17 cellular contexts compared by ENCODE assay signal in the genomic region with DNA sequence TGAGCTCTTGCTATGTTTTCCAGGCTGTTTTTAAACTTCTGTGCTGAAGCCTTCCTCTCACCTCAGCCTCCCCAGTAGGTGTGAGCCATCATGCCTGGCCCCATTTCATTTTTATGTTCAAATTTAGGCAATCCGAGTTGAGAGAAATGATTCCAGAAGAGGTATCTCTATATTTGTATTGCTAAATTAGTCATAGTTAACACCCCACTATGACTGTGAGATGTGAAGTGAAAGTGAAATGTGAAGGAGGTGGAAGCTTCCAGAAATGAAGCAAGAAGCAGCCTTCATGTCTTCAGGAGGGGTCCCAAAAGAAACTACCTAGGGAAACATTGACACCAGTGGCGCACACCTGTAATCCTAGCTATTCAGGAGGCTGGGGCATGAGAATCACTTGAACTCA.
DNase-seq lines count a peak whose midpoint lies in the region; ATAC-seq and TF ChIP-seq lines count a peak whose summit lies in the region.
"Had no signal": no experiment of that assay in that cellular context is flagged by ENCODE, and none has a peak within 500 bp of the region (broad histone marks: within the 10 kb centered on the region; RNA-seq: fewer than 3 reads in every experiment).

No MANE protein-coding gene starts in this region.

- DNase-seq in HAP-1 (ENCODE audit: low spot score in 2 of 2) (no peak), NCI-H146 treated with DMSO at 0.1 percent for 48 hours (lab: John Stamatoyannopoulos, UW; ENCODE audit: unreplicated experiment) (no peak)
- DNase-seq in effector memory CD4-positive, alpha-beta T cell: no peak
- DNase-seq: activated B cell treated with CpG ODN at 0.5 μM for 24 hours; activated T-cell treated with anti-CD3 and anti-CD28 coated beads, Interleukin-2, amount 50 U/mL, for 72 hours; body of pancreas; hippocampal formation; mesendoderm; NCI-H510A; SIG-M5; stimulated activated CD4-positive, alpha-beta T cell treated with anti-CD3 and anti-CD28 coated beads, Interleukin-4, amount 100 ng/mL, for 24 hours had no signal

- no peaks in the 10 kb centered on the region for H3K9me3 ChIP-seq in HAP-1
- no peaks in the 10 kb centered on the region for H3K9me3 ChIP-seq in effector memory CD4-positive, alpha-beta T cell (ENCODE audit: control insufficient read depth, low read length)
- H3K9me3 ChIP-seq: body of pancreas, prostate gland had no signal

- peaks cover 17% of the 10 kb centered on the region for H3K4me1 ChIP-seq in HAP-1
- no peaks in the 10 kb centered on the region for H3K4me1 ChIP-seq in effector memory CD4-positive, alpha-beta T cell (ENCODE audit: control insufficient read depth, insufficient read depth, low read length, poor library complexity, severe bottlenecking)
- H3K4me1 ChIP-seq: body of pancreas, prostate gland had no signal

- no peak overlapping the region for H3K4me3 ChIP-seq in HAP-1
- no peak overlapping the region for H3K4me3 ChIP-seq in effector memory CD4-positive, alpha-beta T cell (ENCODE audit: insufficient read depth, low read depth, low read length, poor library complexity, severe bottlenecking)
- H3K4me3 ChIP-seq: body of pancreas, prostate gland had no signal

- H3K27ac ChIP-seq in effector memory CD4-positive, alpha-beta T cell (ENCODE audit: insufficient read depth, low read length, poor library complexity, severe bottlenecking): no peak overlapping the region
- H3K27ac ChIP-seq: body of pancreas, prostate gland had no signal

- H3K36me3 ChIP-seq in HAP-1 (replicated peaks): no peaks in the 10 kb centered on the region; the same call in 1 of the 2 replicates
- no peaks in the 10 kb centered on the region for H3K36me3 ChIP-seq in effector memory CD4-positive, alpha-beta T cell (ENCODE audit: control insufficient read depth, insufficient read depth, low read length)
- H3K36me3 ChIP-seq: prostate gland had no signal

- ATAC-seq in GM18517 (IDR thresholded peaks at IDR 0.05; ENCODE audit: unreplicated experiment): peak; percentile 65
- ATAC-seq in GM21381 (IDR thresholded peaks at IDR 0.05; ENCODE audit: unreplicated experiment): peak; percentile 51
- peak; percentile 78 for ATAC-seq in HG02938 (IDR thresholded peaks at IDR 0.05; ENCODE audit: unreplicated experiment)
- peak; percentile 67 for ATAC-seq in HG03565 (IDR thresholded peaks at IDR 0.05; ENCODE audit: unreplicated experiment)
- ATAC-seq in SK-N-SH treated with all-trans-retinoic acid at 6 μM for 48 hours: no peak
- ATAC-seq: body of pancreas had no signal

- no peaks in the 10 kb centered on the region for H3K27me3 ChIP-seq in HAP-1 (ENCODE audit: low read depth)
- peaks cover 4% of the 10 kb centered on the region for H3K27me3 ChIP-seq in effector memory CD4-positive, alpha-beta T cell (replicated peaks; ENCODE audit: control insufficient read depth, insufficient read depth, low read length, poor library complexity, severe bottlenecking)
- H3K27me3 ChIP-seq: body of pancreas had no signal

- in situ Hi-C loops in HAP-1 (cut with MboI; ENCODE audit: low sequenced_read_pairs): no loop called here

TF ChIP-seq in SK-N-SH treated with all-trans-retinoic acid at 6 μM for 48 hours, 23 proteins besides CTCF, POLR2A, EP300 and RAD21:
- no peak for TF ChIP-seq ZNF70 (CRISPR knock-in tag; IDR thresholded peaks at IDR 0.05)
- TF ChIP-seq ISL1 (CRISPR knock-in tag; IDR thresholded peaks at IDR 0.05): no peak
- TF ChIP-seq ZFP30 (CRISPR knock-in tag; IDR thresholded peaks at IDR 0.05): no peak
- TF ChIP-seq, protein P1, sequence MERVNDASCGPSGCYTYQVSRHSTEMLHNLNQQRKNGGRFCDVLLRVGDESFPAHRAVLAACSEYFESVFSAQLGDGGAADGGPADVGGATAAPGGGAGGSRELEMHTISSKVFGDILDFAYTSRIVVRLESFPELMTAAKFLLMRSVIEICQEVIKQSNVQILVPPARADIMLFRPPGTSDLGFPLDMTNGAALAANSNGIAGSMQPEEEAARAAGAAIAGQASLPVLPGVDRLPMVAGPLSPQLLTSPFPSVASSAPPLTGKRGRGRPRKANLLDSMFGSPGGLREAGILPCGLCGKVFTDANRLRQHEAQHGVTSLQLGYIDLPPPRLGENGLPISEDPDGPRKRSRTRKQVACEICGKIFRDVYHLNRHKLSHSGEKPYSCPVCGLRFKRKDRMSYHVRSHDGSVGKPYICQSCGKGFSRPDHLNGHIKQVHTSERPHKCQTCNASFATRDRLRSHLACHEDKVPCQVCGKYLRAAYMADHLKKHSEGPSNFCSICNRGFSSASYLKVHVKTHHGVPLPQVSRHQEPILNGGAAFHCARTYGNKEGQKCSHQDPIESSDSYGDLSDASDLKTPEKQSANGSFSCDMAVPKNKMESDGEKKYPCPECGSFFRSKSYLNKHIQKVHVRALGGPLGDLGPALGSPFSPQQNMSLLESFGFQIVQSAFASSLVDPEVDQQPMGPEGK (CRISPR knock-in tag; IDR thresholded peaks at IDR 0.05; ENCODE audit: borderline replicate concordance): no peak
